ENCODE assay signal across 17 cellular contexts in the genomic region with DNA sequence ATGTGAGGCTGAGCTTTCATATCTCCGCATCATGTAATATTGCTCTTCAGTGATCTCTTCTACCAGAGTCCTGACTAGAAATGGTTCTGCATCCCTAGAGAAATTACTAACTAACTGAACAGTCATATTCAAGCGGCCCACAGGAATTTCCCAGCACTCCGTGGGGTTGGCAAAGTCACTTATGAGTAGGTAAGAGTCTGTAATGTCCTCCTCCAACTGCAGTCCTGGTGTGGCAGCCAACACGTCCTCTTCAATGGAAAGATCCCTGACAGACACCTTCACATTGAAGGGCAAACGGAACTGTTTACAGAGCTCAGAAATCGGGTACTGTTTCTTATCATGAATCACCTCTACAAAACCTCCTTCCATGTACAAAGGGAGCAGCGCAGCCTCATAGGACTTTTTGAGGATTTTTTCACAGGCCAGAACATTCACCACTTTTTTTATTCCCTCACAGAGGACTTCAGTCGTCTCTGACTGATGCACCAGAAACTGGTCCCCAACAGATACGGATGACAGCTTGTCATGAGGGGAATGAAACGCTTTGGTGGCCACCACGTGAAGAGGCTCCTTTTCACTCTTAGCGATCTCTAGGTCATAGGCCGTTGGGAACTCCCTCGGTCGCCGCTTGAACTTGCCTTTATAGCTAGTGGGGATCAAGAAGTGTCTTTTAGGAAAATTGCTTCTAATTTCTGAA.
A peak's percentile ranks its signal among the peaks of the same experiment; 100 is the strongest.
DNase-seq lines count a peak whose midpoint lies in the region; ATAC-seq lines count a peak whose summit lies in the region.
"Had no signal": no experiment of that assay in that cellular context is flagged by ENCODE, and none has a peak within 500 bp of the region (broad histone marks: within the 10 kb centered on the region; RNA-seq: fewer than 3 reads in every experiment).

No MANE protein-coding gene starts in this region.

- H3K27me3 ChIP-seq in CD4-positive, alpha-beta memory T cell (ENCODE audit: insufficient read depth, low read length), result no peaks in the 10 kb centered on the region
- H3K27me3 ChIP-seq: BE2C, transverse colon had no signal

- H3K36me3 ChIP-seq in CD4-positive, alpha-beta memory T cell (ENCODE audit: insufficient read depth, low read length), result no peaks in the 10 kb centered on the region
- H3K36me3 ChIP-seq: BE2C, heart left ventricle, transverse colon had no signal

- peak overlapping the region; percentile 32 for H3K27ac ChIP-seq in CD4-positive, alpha-beta memory T cell (ENCODE audit: low read depth, low read length)
- H3K27ac ChIP-seq: heart left ventricle, transverse colon had no signal

- CTCF ChIA-PET in CD4-positive, alpha-beta memory T cell (lab: Charles Lee; ENCODE audit: partially characterized antibody), result interaction anchor here (0.7 kb wide), 1 partner anchor 42 kb away, joined by 3 read pairs; no protein-coding TSS in a partner anchor

- peaks cover 70 to 93% (median 82%) of the 10 kb centered on the region in 4 donors for H3K4me1 Mint-ChIP-seq in CD4-positive, alpha-beta memory T cell
- H3K4me1 Mint-ChIP-seq in central memory CD8-positive, alpha-beta T cell, result peaks cover 74% of the 10 kb centered on the region
- H3K4me1 Mint-ChIP-seq: naive B cell had no signal

- H3K27me3 Mint-ChIP-seq in CD4-positive, alpha-beta memory T cell, result no peaks in the 10 kb centered on the region
- no peaks in the 10 kb centered on the region for H3K27me3 Mint-ChIP-seq in central memory CD8-positive, alpha-beta T cell

- H3K36me3 Mint-ChIP-seq in CD4-positive, alpha-beta memory T cell, result peaks cover 61 to 77% of the 10 kb centered on the region in 2 donors
- H3K36me3 Mint-ChIP-seq in central memory CD8-positive, alpha-beta T cell (ENCODE audit: insufficient read depth), result peaks cover 22% of the 10 kb centered on the region
- H3K36me3 Mint-ChIP-seq: naive B cell had no signal

- no peaks in the 10 kb centered on the region for H3K9me3 Mint-ChIP-seq in CD4-positive, alpha-beta memory T cell
- no peaks in the 10 kb centered on the region for H3K9me3 Mint-ChIP-seq in central memory CD8-positive, alpha-beta T cell
- H3K9me3 Mint-ChIP-seq: naive B cell had no signal

- intact Hi-C loops in CD4-positive, alpha-beta memory T cell (cut with micrococcal nuclease), result no loop called here

- H3K4me1 ChIP-seq in CD4-positive, alpha-beta memory T cell (ENCODE audit: insufficient read depth, low read length), result peaks cover 93% of the 10 kb centered on the region
- H3K4me1 ChIP-seq: BE2C, heart left ventricle, transverse colon had no signal

- peak; percentile 53 for ATAC-seq in central memory CD8-positive, alpha-beta T cell (replicated peaks; ENCODE audit: extremely low read depth, poor library complexity, severe bottlenecking)
- no peak for ATAC-seq in HG03460 (IDR thresholded peaks at IDR 0.05; ENCODE audit: unreplicated experiment)
- ATAC-seq: heart left ventricle had no signal

- H3K9me3 ChIP-seq in CD4-positive, alpha-beta memory T cell (ENCODE audit: control insufficient read depth in 1 of 2, low read length in 2 of 2), result no peaks in the 10 kb centered on the region
- H3K9me3 ChIP-seq: BE2C, heart left ventricle, transverse colon had no signal

- peak overlapping the region; percentile 48 to 86 (median 74) for H3K27ac Mint-ChIP-seq in CD4-positive, alpha-beta memory T cell
- peak overlapping the region; percentile 71 for H3K27ac Mint-ChIP-seq in central memory CD8-positive, alpha-beta T cell (ENCODE audit: low read depth)
- H3K27ac Mint-ChIP-seq: naive B cell had no signal

- peak overlapping the region in 7 of 8 donors; percentile 18 to 74 (median 54) for H3K4me3 Mint-ChIP-seq in CD4-positive, alpha-beta memory T cell
- H3K4me3 Mint-ChIP-seq in central memory CD8-positive, alpha-beta T cell, result peak overlapping the region; percentile 72
- H3K4me3 Mint-ChIP-seq: naive B cell had no signal

- peak; percentile 10 for DNase-seq in AG20443 (ENCODE audit: low spot score)
- DNase-seq in CD4-positive, alpha-beta memory T cell, result peak in 2 of 5 donors; percentile 9 to 48
- peak in 2 of 3 experiments; percentile 16 to 36 for DNase-seq in activated CD8-positive, alpha-beta memory T cell treated with anti-CD3 and anti-CD28 coated beads for 48 hours (ENCODE audit: low read depth in 2 of 3, low spot score in 2 of 3)
- no peak for DNase-seq in central memory CD8-positive, alpha-beta T cell (ENCODE audit: low spot score in 2 of 2)
- no peak for DNase-seq in A172 (ENCODE audit: low spot score)
- no peak for DNase-seq in T1000 (lab: John Stamatoyannopoulos, UW)
- DNase-seq: BE2C; DMS 273 treated with DMSO at 0.1 percent for 48 hours; effector CD4-positive, alpha-beta T cell; H7; heart left ventricle; mammary epithelial cell; naive B cell; NCI-H1436 treated with DMSO at 0.1 percent for 48 hours; NCI-H2227 treated with DMSO at 0.1 percent for 48 hours; transverse colon had no signal

- no peak overlapping the region for H3K4me3 ChIP-seq in CD4-positive, alpha-beta memory T cell (ENCODE audit: low read length in 2 of 2)
- H3K4me3 ChIP-seq: heart left ventricle, transverse colon had no signal

- POLR2A ChIA-PET in CD4-positive, alpha-beta memory T cell (lab: Charles Lee; ENCODE audit: partially characterized antibody), result no interaction called here

Comparison
In these comparisons a context has a peak if more than half of its experiments do, and no peak if none do; other contexts are left out.
1. DNase-seq: peak in AG20443 (single experiment) and activated CD8-positive, alpha-beta memory T cell treated with anti-CD3 and anti-CD28 coated beads for 48 hours (2 of 3); none in central memory CD8-positive, alpha-beta T cell (0 of 2), A172 (single experiment) and T1000 (single experiment).